11 cellular contexts compared by ENCODE assay signal in the genomic region with DNA sequence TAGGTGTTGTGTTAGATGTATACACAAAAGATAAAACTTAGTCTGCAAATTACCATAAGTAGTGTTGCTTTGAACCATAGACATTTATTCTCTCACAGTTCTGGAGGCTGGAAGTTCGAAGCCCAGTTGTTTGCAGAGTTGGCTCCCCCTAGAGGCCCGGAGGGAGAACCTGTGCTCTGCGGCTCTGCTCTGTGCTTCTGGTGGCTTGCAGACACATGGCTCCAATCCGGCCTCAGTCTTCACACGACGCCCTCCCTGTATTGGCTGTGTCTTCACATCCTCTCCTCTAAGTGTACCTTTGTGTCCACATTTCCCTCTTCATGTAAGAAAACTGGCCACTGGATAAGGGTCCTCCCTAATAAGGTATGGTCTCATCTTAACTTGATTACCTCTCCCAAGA.
A peak's percentile ranks its signal among the peaks of the same experiment; 100 is the strongest.
DNase-seq lines count a peak whose midpoint lies in the region; ATAC-seq, FAIRE-seq and TF ChIP-seq lines count a peak whose summit lies in the region.
"Had no signal": no experiment of that assay in that cellular context is flagged by ENCODE, and none has a peak within 500 bp of the region (broad histone marks: within the 10 kb centered on the region; RNA-seq: fewer than 3 reads in every experiment).

No MANE protein-coding gene starts in this region.

- peak; percentile 29; the same call in 1 of the 2 replicates for TF ChIP-seq RAD21 in SK-N-SH (IDR thresholded peaks at IDR 0.05; ENCODE audit: low read length)

- H3F3A ChIP-seq in SK-N-SH (replicated peaks; ENCODE audit: insufficient read depth): no peaks in the 10 kb centered on the region

- no peaks in the 10 kb centered on the region for H3K36me3 ChIP-seq in SK-N-SH (replicated peaks in 1 of 2; ENCODE audit: control insufficient read depth in 1 of 2, insufficient read depth in 2 of 2, low read length in 1 of 2)
- no peaks in the 10 kb centered on the region for H3K36me3 ChIP-seq in mucosa of descending colon (ENCODE audit: low read depth)
- H3K36me3 ChIP-seq in prostate gland: no peaks in the 10 kb centered on the region
- H3K36me3 ChIP-seq in kidney (ENCODE audit: control insufficient read depth in 1 of 2, insufficient read depth in 2 of 2, low read length in 2 of 2): no peaks in the 10 kb centered on the region

- H3K9ac ChIP-seq in SK-N-SH (no peak overlapping the region), kidney (ENCODE audit: low read length in 2 of 2) (no peak overlapping the region)

- no peaks in the 10 kb centered on the region; the same call in 1 of the 2 replicates for H3K9me3 ChIP-seq in SK-N-SH
- no peaks in the 10 kb centered on the region for H3K9me3 ChIP-seq in mucosa of descending colon
- H3K9me3 ChIP-seq in prostate gland: no peaks in the 10 kb centered on the region
- no peaks in the 10 kb centered on the region for H3K9me3 ChIP-seq in kidney (ENCODE audit: control insufficient read depth in 1 of 2, low read length in 2 of 2)

- H3K79me2 ChIP-seq in SK-N-SH (ENCODE audit: insufficient read depth): no peaks in the 10 kb centered on the region

- H3K27ac ChIP-seq in SK-N-SH (ENCODE audit: low read depth in 2 of 2, low read length in 1 of 2) (no peak overlapping the region), prostate gland (no peak overlapping the region), kidney (ENCODE audit: low read depth in 2 of 2, low read length in 2 of 2) (no peak overlapping the region)

- H3K27me3 ChIP-seq in SK-N-SH (ENCODE audit: insufficient read depth): no peaks in the 10 kb centered on the region
- no peaks in the 10 kb centered on the region for H3K27me3 ChIP-seq in prostate gland (replicated peaks; ENCODE audit: insufficient read depth)

- no peak overlapping the region for H2AFZ ChIP-seq in SK-N-SH (ENCODE audit: low read depth)

- no peak for TF ChIP-seq EP300 in SK-N-SH (IDR thresholded peaks at IDR 0.05; ENCODE audit: borderline replicate concordance in 1 of 2, low read depth in 1 of 2, low read length in 1 of 2)

- DNase-seq in SK-N-SH (peak; percentile 26), RKO (ENCODE audit: low spot score) (peak; percentile 45), mucosa of descending colon (no peak), prostate gland (ENCODE audit: low spot score) (no peak), kidney (no peak), GM10248 (ENCODE audit: extremely low spot score) (no peak)
- DNase-seq: aorta, HFFc6, left colon had no signal

- H4K20me1 ChIP-seq in SK-N-SH (ENCODE audit: insufficient read depth): no peaks in the 10 kb centered on the region

- TF ChIP-seq CTCF in SK-N-SH (IDR thresholded peaks at IDR 0.05) (no peak; the same call in 1 of the 2 replicates), mucosa of descending colon (IDR thresholded peaks at IDR 0.05) (no peak), prostate gland (IDR thresholded peaks at IDR 0.05) (no peak), kidney (IDR thresholded peaks at IDR 0.05; ENCODE audit: borderline replicate concordance, extremely low read depth, insufficient read depth) (no peak), GM10248 (IDR thresholded peaks at IDR 0.05; ENCODE audit: control extremely low read depth, extremely low read depth, low read depth, missing control alignments) (no peak)

- no peak for FAIRE-seq in kidney (lab: Jason Lieb, UNC)

- POLR2A ChIA-PET in SK-N-SH (lab: Yijun Ruan, JAX): no interaction called here
- POLR2A ChIA-PET in GM10248 (lab: Yijun Ruan, JAX): no interaction called here

- H3K4me3 ChIP-seq in SK-N-SH (ENCODE audit: low read depth in 2 of 2, low read length in 1 of 2) (peak overlapping the region in 1 of 2 experiments; percentile 11; a peak in 1 of 4 replicates), mucosa of descending colon (no peak overlapping the region), prostate gland (no peak overlapping the region), kidney (ENCODE audit: low read length in 2 of 2) (no peak overlapping the region)

- CTCF ChIA-PET in SK-N-SH (lab: Yijun Ruan, JAX): no interaction called here
- CTCF ChIA-PET in GM10248 (lab: Yijun Ruan, JAX): no interaction called here

- H3K4me1 ChIP-seq in SK-N-SH (ENCODE audit: control insufficient read depth in 1 of 2, insufficient read depth in 2 of 2, low read depth in 1 of 2, low read length in 1 of 2) (peaks cover 0 to 6% of the 10 kb centered on the region in 2 experiments; a peak in 2 of 4 replicates), mucosa of descending colon (ENCODE audit: low read depth) (no peaks in the 10 kb centered on the region), prostate gland (replicated peaks) (no peaks in the 10 kb centered on the region), kidney (ENCODE audit: control insufficient read depth in 1 of 2, insufficient read depth in 1 of 2, low read depth in 1 of 2, low read length in 2 of 2) (no peaks in the 10 kb centered on the region)

- intact Hi-C loops in mucosa of descending colon (cut with DNase I, micrococcal nuclease) (no loop called here), prostate gland (cut with DNase I) (no loop called here), kidney (cut with DNase I) (no loop called here)

- H3K9me2 ChIP-seq in SK-N-SH: no peaks in the 10 kb centered on the region

- WGBS in SK-N-SH (ENCODE audit: low lambda C conversion rate): 8% methylated on average over 6 of the region's 6 CpGs
- 92% methylated on average over 6 of the region's 6 CpGs for WGBS in prostate gland

- TF ChIP-seq POLR2A in prostate gland (IDR thresholded peaks at IDR 0.05): no peak

- H3K4me2 ChIP-seq in SK-N-SH: no peak overlapping the region

- no peak for ATAC-seq in SK-N-SH treated with all-trans-retinoic acid at 6 μM for 48 hours
- peak; percentile 52 for ATAC-seq in HG02623 (IDR thresholded peaks at IDR 0.05; ENCODE audit: unreplicated experiment)
- peak; percentile 27 for ATAC-seq in mucosa of descending colon
- ATAC-seq: left colon had no signal

TF ChIP-seq in SK-N-SH, 30 proteins besides CTCF, POLR2A, EP300 and RAD21:
- TF ChIP-seq, protein P1, sequence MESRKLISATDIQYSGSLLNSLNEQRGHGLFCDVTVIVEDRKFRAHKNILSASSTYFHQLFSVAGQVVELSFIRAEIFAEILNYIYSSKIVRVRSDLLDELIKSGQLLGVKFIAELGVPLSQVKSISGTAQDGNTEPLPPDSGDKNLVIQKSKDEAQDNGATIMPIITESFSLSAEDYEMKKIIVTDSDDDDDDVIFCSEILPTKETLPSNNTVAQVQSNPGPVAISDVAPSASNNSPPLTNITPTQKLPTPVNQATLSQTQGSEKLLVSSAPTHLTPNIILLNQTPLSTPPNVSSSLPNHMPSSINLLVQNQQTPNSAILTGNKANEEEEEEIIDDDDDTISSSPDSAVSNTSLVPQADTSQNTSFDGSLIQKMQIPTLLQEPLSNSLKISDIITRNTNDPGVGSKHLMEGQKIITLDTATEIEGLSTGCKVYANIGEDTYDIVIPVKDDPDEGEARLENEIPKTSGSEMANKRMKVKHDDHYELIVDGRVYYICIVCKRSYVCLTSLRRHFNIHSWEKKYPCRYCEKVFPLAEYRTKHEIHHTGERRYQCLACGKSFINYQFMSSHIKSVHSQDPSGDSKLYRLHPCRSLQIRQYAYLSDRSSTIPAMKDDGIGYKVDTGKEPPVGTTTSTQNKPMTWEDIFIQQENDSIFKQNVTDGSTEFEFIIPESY (IDR thresholded peaks at IDR 0.05; ENCODE audit: borderline replicate concordance, low read depth): no peak
- TF ChIP-seq ELF1 (IDR thresholded peaks at IDR 0.05) (no peak), MEF2A (IDR thresholded peaks at IDR 0.05; ENCODE audit: borderline replicate concordance, low read depth) (no peak), EZH2phosphoT487 (IDR thresholded peaks at IDR 0.05; ENCODE audit: borderline replicate concordance, low read depth) (no peak), GATA2 (CRISPR knock-in tag; IDR thresholded peaks at IDR 0.05) (no peak)

TF ChIP-seq in SK-N-SH treated with all-trans-retinoic acid at 6 μM for 48 hours, 23 proteins besides CTCF, POLR2A, EP300 and RAD21:
- TF ChIP-seq, protein P2, sequence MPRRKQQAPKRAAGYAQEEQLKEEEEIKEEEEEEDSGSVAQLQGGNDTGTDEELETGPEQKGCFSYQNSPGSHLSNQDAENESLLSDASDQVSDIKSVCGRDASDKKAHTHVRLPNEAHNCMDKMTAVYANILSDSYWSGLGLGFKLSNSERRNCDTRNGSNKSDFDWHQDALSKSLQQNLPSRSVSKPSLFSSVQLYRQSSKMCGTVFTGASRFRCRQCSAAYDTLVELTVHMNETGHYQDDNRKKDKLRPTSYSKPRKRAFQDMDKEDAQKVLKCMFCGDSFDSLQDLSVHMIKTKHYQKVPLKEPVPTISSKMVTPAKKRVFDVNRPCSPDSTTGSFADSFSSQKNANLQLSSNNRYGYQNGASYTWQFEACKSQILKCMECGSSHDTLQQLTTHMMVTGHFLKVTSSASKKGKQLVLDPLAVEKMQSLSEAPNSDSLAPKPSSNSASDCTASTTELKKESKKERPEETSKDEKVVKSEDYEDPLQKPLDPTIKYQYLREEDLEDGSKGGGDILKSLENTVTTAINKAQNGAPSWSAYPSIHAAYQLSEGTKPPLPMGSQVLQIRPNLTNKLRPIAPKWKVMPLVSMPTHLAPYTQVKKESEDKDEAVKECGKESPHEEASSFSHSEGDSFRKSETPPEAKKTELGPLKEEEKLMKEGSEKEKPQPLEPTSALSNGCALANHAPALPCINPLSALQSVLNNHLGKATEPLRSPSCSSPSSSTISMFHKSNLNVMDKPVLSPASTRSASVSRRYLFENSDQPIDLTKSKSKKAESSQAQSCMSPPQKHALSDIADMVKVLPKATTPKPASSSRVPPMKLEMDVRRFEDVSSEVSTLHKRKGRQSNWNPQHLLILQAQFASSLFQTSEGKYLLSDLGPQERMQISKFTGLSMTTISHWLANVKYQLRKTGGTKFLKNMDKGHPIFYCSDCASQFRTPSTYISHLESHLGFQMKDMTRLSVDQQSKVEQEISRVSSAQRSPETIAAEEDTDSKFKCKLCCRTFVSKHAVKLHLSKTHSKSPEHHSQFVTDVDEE (CRISPR knock-in tag; IDR thresholded peaks at IDR 0.05): no peak
- TF ChIP-seq TOX (CRISPR knock-in tag; IDR thresholded peaks at IDR 0.05; ENCODE audit: borderline replicate concordance) (no peak), OSR1 (CRISPR knock-in tag; IDR thresholded peaks at IDR 0.05) (no peak)
- TF ChIP-seq, protein P3, sequence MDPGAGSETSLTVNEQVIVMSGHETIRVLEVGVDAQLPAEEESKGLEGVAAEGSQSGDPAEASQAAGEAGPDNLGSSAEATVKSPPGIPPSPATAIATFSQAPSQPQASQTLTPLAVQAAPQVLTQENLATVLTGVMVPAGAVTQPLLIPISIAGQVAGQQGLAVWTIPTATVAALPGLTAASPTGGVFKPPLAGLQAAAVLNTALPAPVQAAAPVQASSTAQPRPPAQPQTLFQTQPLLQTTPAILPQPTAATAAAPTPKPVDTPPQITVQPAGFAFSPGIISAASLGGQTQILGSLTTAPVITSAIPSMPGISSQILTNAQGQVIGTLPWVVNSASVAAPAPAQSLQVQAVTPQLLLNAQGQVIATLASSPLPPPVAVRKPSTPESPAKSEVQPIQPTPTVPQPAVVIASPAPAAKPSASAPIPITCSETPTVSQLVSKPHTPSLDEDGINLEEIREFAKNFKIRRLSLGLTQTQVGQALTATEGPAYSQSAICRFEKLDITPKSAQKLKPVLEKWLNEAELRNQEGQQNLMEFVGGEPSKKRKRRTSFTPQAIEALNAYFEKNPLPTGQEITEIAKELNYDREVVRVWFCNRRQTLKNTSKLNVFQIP (CRISPR knock-in tag; IDR thresholded peaks at IDR 0.05; ENCODE audit: borderline replicate concordance, low read depth): no peak

Comparison
In these comparisons a context has a peak if more than half of its experiments do, and no peak if none do; other contexts are left out.
1. DNase-seq: peak in SK-N-SH (single experiment) and RKO (single experiment); none in mucosa of descending colon (0 of 3), prostate gland (single experiment), kidney (single experiment) and GM10248 (single experiment).